11 cellular contexts compared by ENCODE assay signal in genomic region chr1:17909634-17910033, GRCh38.
DNase-seq lines count a peak whose midpoint lies in the region; ATAC-seq and TF ChIP-seq lines count a peak whose summit lies in the region.
"Had no signal": no experiment of that assay in that cellular context is flagged by ENCODE, and none has a peak within 500 bp of the region (broad histone marks: within the 10 kb centered on the region; RNA-seq: fewer than 3 reads in every experiment).

No MANE protein-coding gene starts in this region.

- H3K9me3 ChIP-seq in PC-3 (ENCODE audit: low read length) (no peaks in the 10 kb centered on the region), cardiac muscle cell (ENCODE audit: low read depth) (no peaks in the 10 kb centered on the region), smooth muscle cell (replicated peaks; ENCODE audit: low read depth) (no peaks in the 10 kb centered on the region), uterus (no peaks in the 10 kb centered on the region)

- peak; percentile 3 for DNase-seq in NCI-H748 (lab: John Stamatoyannopoulos, UW; ENCODE audit: unreplicated experiment)
- DNase-seq in NCI-H748 treated with DMSO at 0.1 percent for 48 hours (lab: John Stamatoyannopoulos, UW) = no peak
- peak; percentile 41 for DNase-seq in PC-3
- peak; percentile 46 to 49 for DNase-seq in cardiac muscle cell (ENCODE audit: low read depth in 1 of 2, low spot score in 1 of 2)
- no peak for DNase-seq in smooth muscle cell (lab: John Stamatoyannopoulos, UW; ENCODE audit: unreplicated experiment)
- no peak for DNase-seq in uterus
- no peak for DNase-seq in activated CD4-positive, alpha-beta T cell treated with anti-CD3 and anti-CD28 coated beads for 36 hours
- DNase-seq: NCI-H187 treated with DMSO at 0.1 percent for 48 hours had no signal

- peaks cover 79% of the 10 kb centered on the region for H3K27me3 ChIP-seq in PC-3 (ENCODE audit: low read length)
- H3K27me3 ChIP-seq in cardiac muscle cell = no peaks in the 10 kb centered on the region
- H3K27me3 ChIP-seq in smooth muscle cell (ENCODE audit: low read depth) = peaks cover 46% of the 10 kb centered on the region
- no peaks in the 10 kb centered on the region for H3K27me3 ChIP-seq in uterus

- peaks cover 40% of the 10 kb centered on the region for H3K27me3 Mint-ChIP-seq in activated CD4-positive, alpha-beta T cell treated with anti-CD3 and anti-CD28 coated beads for 36 hours

- H3K4me1 ChIP-seq in PC-3 (ENCODE audit: insufficient read depth, low read length) (no peaks in the 10 kb centered on the region), cardiac muscle cell (ENCODE audit: low read depth) (no peaks in the 10 kb centered on the region), smooth muscle cell (ENCODE audit: low read depth) (no peaks in the 10 kb centered on the region), uterus (no peaks in the 10 kb centered on the region)

- H3K4me3 ChIP-seq in PC-3 (ENCODE audit: low read length) = no peak overlapping the region
- H3K4me3 ChIP-seq in cardiac muscle cell = no peak overlapping the region
- no peak overlapping the region for H3K4me3 ChIP-seq in smooth muscle cell
- H3K4me3 ChIP-seq in uterus = no peak overlapping the region

- no peak for TF ChIP-seq POLR2A in uterus (IDR thresholded peaks at IDR 0.05)

- no peaks in the 10 kb centered on the region for H3K36me3 Mint-ChIP-seq in activated CD4-positive, alpha-beta T cell treated with anti-CD3 and anti-CD28 coated beads for 36 hours (ENCODE audit: low read depth)
- H3K36me3 Mint-ChIP-seq: activated naive CD4-positive, alpha-beta T cell treated with anti-CD3 and anti-CD28 coated beads, Interleukin-2, amount 50 U/mL, for 72 hours; CD14-positive monocyte had no signal

- CTCF ChIA-PET in PC-3 (lab: Charles Lee) = no interaction called here
- CTCF ChIA-PET in activated CD4-positive, alpha-beta T cell treated with anti-CD3 and anti-CD28 coated beads for 36 hours (lab: Charles Lee) = interaction anchor here (0.5 kb wide), 1 partner anchor 36 kb away, joined by 3 read pairs; no protein-coding TSS in a partner anchor

- no TSS peak for BruUV-seq in PC-3 (replicated peaks; lab: Mats Ljungman, UMichigan)

- H3K79me2 ChIP-seq in PC-3 (ENCODE audit: low read length) (no peaks in the 10 kb centered on the region), smooth muscle cell (ENCODE audit: low read depth) (no peaks in the 10 kb centered on the region)

- H3K9ac ChIP-seq in PC-3 (ENCODE audit: low read length) = no peak overlapping the region
- H3K9ac ChIP-seq in smooth muscle cell (ENCODE audit: low read depth) = no peak overlapping the region

- H2AFZ ChIP-seq in PC-3 (ENCODE audit: low read length) = no peak overlapping the region
- no peak overlapping the region for H2AFZ ChIP-seq in smooth muscle cell (ENCODE audit: low read depth)

- H3F3A ChIP-seq in PC-3 (ENCODE audit: low read length, unreplicated experiment) (no peaks in the 10 kb centered on the region), smooth muscle cell (ENCODE audit: low read depth) (no peaks in the 10 kb centered on the region)

- POLR2A ChIA-PET in PC-3 (lab: Charles Lee; ENCODE audit: unreplicated experiment) = no interaction called here
- POLR2A ChIA-PET in activated CD4-positive, alpha-beta T cell treated with anti-CD3 and anti-CD28 coated beads for 36 hours (lab: Charles Lee) = no interaction called here

- H4K20me1 ChIP-seq in PC-3 (ENCODE audit: low read length) (no peaks in the 10 kb centered on the region), smooth muscle cell (ENCODE audit: low read depth) (no peaks in the 10 kb centered on the region)

- peak; percentile 39 for TF ChIP-seq CTCF in PC-3 (conservative IDR thresholded peaks at IDR 0.05; ENCODE audit: low read depth, low read length)
- TF ChIP-seq CTCF in cardiac muscle cell (IDR thresholded peaks at IDR 0.05; ENCODE audit: low read depth, low read length) = peak; percentile 56
- TF ChIP-seq CTCF in smooth muscle cell (IDR thresholded peaks at IDR 0.05; ENCODE audit: borderline replicate concordance, insufficient read depth, poor library complexity, severe bottlenecking) = peak; percentile 9
- no peak for TF ChIP-seq CTCF in uterus (IDR thresholded peaks at IDR 0.05)

- no peaks in the 10 kb centered on the region for H3K4me1 Mint-ChIP-seq in activated CD4-positive, alpha-beta T cell treated with anti-CD3 and anti-CD28 coated beads for 36 hours
- H3K4me1 Mint-ChIP-seq: CD14-positive monocyte had no signal

- intact Hi-C loops in PC-3 (cut with micrococcal nuclease) = no loop called here
- intact Hi-C loops in uterus (cut with DNase I; ENCODE audit: low total_unique reads) = no loop called here
- intact Hi-C loops in activated CD4-positive, alpha-beta T cell treated with anti-CD3 and anti-CD28 coated beads for 36 hours (cut with DNase I, micrococcal nuclease) = no loop called here

- H3K4me3 Mint-ChIP-seq in activated CD4-positive, alpha-beta T cell treated with anti-CD3 and anti-CD28 coated beads for 36 hours = no peak overlapping the region

- H3K9me2 ChIP-seq in PC-3 (replicated peaks; ENCODE audit: low read length) = no peaks in the 10 kb centered on the region

- no peaks in the 10 kb centered on the region for H3K36me3 ChIP-seq in PC-3 (ENCODE audit: low read depth, low read length)
- H3K36me3 ChIP-seq in cardiac muscle cell = no peaks in the 10 kb centered on the region
- H3K36me3 ChIP-seq in smooth muscle cell (ENCODE audit: low read depth) = no peaks in the 10 kb centered on the region
- H3K36me3 ChIP-seq in uterus = no peaks in the 10 kb centered on the region

- H3K4me2 ChIP-seq in PC-3 (ENCODE audit: low read length) = no peak overlapping the region
- no peak overlapping the region for H3K4me2 ChIP-seq in smooth muscle cell

- ATAC-seq in PC-3 = no peak
- ATAC-seq in GM21529 (IDR thresholded peaks at IDR 0.05; ENCODE audit: unreplicated experiment) = no peak
- ATAC-seq in activated CD4-positive, alpha-beta T cell treated with anti-CD3 and anti-CD28 coated beads for 36 hours = no peak
- ATAC-seq: activated naive CD4-positive, alpha-beta T cell treated with anti-CD3 and anti-CD28 coated beads, Interleukin-2, amount 50 U/mL, for 72 hours had no signal

- 39% methylated on average over 4 of the region's 4 CpGs for WGBS in smooth muscle cell (ENCODE audit: low lambda C conversion rate)

- H3K27ac Mint-ChIP-seq in activated CD4-positive, alpha-beta T cell treated with anti-CD3 and anti-CD28 coated beads for 36 hours = no peak overlapping the region
- H3K27ac Mint-ChIP-seq: activated naive CD4-positive, alpha-beta T cell treated with anti-CD3 and anti-CD28 coated beads, Interleukin-2, amount 50 U/mL, for 72 hours had no signal

- H3K9me3 Mint-ChIP-seq in activated CD4-positive, alpha-beta T cell treated with anti-CD3 and anti-CD28 coated beads for 36 hours (ENCODE audit: low read depth) = no peaks in the 10 kb centered on the region
- H3K9me3 Mint-ChIP-seq: activated naive CD4-positive, alpha-beta T cell treated with anti-CD3 and anti-CD28 coated beads, Interleukin-2, amount 50 U/mL, for 72 hours had no signal

- H3K27ac ChIP-seq in PC-3 (ENCODE audit: low read length) (no peak overlapping the region), cardiac muscle cell (no peak overlapping the region), smooth muscle cell (ENCODE audit: low read depth) (no peak overlapping the region), uterus (no peak overlapping the region)

Comparison
In these comparisons a context has a peak if more than half of its experiments do, and no peak if none do; other contexts are left out.
1. DNase-seq: peak in NCI-H748 (single experiment), PC-3 (single experiment) and cardiac muscle cell (2 of 2); none in NCI-H748 treated with DMSO at 0.1 percent for 48 hours (single experiment), smooth muscle cell (single experiment), uterus (0 of 2) and activated CD4-positive, alpha-beta T cell treated with anti-CD3 and anti-CD28 coated beads for 36 hours (single experiment).
2. CTCF ChIP-seq: peak in PC-3 (single experiment), cardiac muscle cell (single experiment) and smooth muscle cell (single experiment); none in uterus (0 of 4).